In the genomic region with DNA sequence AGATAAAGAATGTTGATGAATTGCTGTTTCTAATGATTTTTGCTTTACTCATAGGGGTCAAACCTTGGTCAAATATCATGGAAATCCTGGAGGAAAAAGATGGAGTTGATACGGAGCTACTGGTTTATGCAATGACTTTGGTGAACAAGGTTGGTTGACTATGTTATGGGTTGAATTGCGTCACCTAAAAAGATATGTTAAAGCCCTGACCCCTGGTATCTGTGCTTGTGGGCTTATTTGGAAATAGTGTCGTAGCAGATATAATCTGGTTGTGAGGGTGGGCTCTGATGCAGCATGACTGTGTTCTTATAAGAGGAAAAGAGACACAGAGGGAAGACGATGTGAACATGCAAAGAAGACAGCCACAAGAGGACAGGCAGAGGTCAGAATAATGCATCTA, we compare ENCODE assay signal across 1 cellular context.
TF ChIP-seq lines count a peak whose summit lies in the region.

No MANE protein-coding gene starts in this region.

TF ChIP-seq in IMR-90, 13 proteins besides CTCF, POLR2A, EP300 and RAD21:
- TF ChIP-seq SMC3 (IDR thresholded peaks at IDR 0.05; ENCODE audit: low read depth, low read length) (no peak), CHD1 (IDR thresholded peaks at IDR 0.05; ENCODE audit: low read depth, low read length) (no peak), MAZ (IDR thresholded peaks at IDR 0.05; ENCODE audit: borderline replicate concordance, low read depth, low read length) (no peak), MAFK (IDR thresholded peaks at IDR 0.05; ENCODE audit: low read depth, low read length) (no peak), RCOR1 (IDR thresholded peaks at IDR 0.05; ENCODE audit: insufficient replicate concordance, low read length) (no peak), RFX5 (IDR thresholded peaks at IDR 0.05; ENCODE audit: low read depth, low read length) (no peak), CEBPB (IDR thresholded peaks at IDR 0.05; ENCODE audit: low read depth, low read length) (peak; percentile 31; the same call in 1 of the 2 replicates), FOS (IDR thresholded peaks at IDR 0.05; ENCODE audit: low read depth, low read length) (no peak), USF2 (IDR thresholded peaks at IDR 0.05; ENCODE audit: low read depth, low read length) (no peak)
